ENCODE assay signal across 21 cellular contexts in genomic region chr13:47957073-47957472, GRCh38.
"Had no signal": no experiment of that assay in that cellular context is flagged by ENCODE, and none has a peak within 500 bp of the region (broad histone marks: within the 10 kb centered on the region; RNA-seq: fewer than 3 reads in every experiment).

No MANE protein-coding gene starts in this region.

- H3K4me3 ChIP-seq: SJCRH30 had no signal

- H3K9ac ChIP-seq: KMS-11 had no signal

- H3K27me3 ChIP-seq: SJCRH30 had no signal

- H3K4me1 ChIP-seq: SJCRH30 had no signal

- H3K4me2 ChIP-seq: KMS-11 had no signal

- ATAC-seq: Panc1, SK-N-SH treated with all-trans-retinoic acid at 6 μM for 48 hours had no signal

- DNase-seq: Kasumi-1, MM.1S, NCI-H1092, NCI-H1105 treated with DMSO at 0.1 percent for 48 hours, NCI-H1417 treated with DMSO at 0.1 percent for 48 hours, NCI-H146, NCI-H1694 treated with DMSO at 0.1 percent for 48 hours, NCI-H1930, NCI-H2081, NCI-H2107, NCI-H2227 treated with DMSO at 0.1 percent for 48 hours, NCI-H524, NCI-H526 treated with DMSO at 0.1 percent for 48 hours, NCI-H748 treated with DMSO at 0.1 percent for 48 hours, SHP77 treated with DMSO at 0.1 percent for 48 hours, SJCRH30 had no signal

- H3K27ac ChIP-seq: HL-60, KMS-11, RWPE1, SJCRH30 had no signal
